ENCODE assay signal across 12 cellular contexts in genomic region chr9:137613259-137613658, GRCh38. TPM values are rescaled to one million over a fixed set of nuclear protein-coding genes. Genes with fewer than 3 reads are reported as not detected.
A peak's percentile ranks its signal among the peaks of the same experiment; 100 is the strongest.
DNase-seq lines count a peak whose midpoint lies in the region; ATAC-seq, FAIRE-seq and TF ChIP-seq lines count a peak whose summit lies in the region.
"Had no signal": no experiment of that assay in that cellular context is flagged by ENCODE, and none has a peak within 500 bp of the region (broad histone marks: within the 10 kb centered on the region; RNA-seq: fewer than 3 reads in every experiment).

No MANE protein-coding gene starts in this region.

- H3K9me3 Mint-ChIP-seq in T-helper 2 cell treated with Interferon-gamma antibody and Interleukin-4, amounts not matched to agents 5 μg/mL and 100 μg/mL, for 36 hours = no peaks in the 10 kb centered on the region
- H3K9me3 Mint-ChIP-seq: H9 had no signal

- WGBS in small intestine, 3 donors = 90 to 96% (median 94%) methylated on average over 5 of the region's 5 CpGs
- 77 to 96% methylated on average over 4 to 5 of the region's 5 CpGs for WGBS in tibial nerve, 2 donors

- H3K36me3 Mint-ChIP-seq in T-helper 2 cell treated with Interferon-gamma antibody and Interleukin-4, amounts not matched to agents 5 μg/mL and 100 μg/mL, for 36 hours (ENCODE audit: low read depth) = peaks cover 16% of the 10 kb centered on the region

- H3K27me3 ChIP-seq in SJSA1 (replicated peaks) = no peaks in the 10 kb centered on the region
- no peaks in the 10 kb centered on the region for H3K27me3 ChIP-seq in foreskin keratinocyte
- no peaks in the 10 kb centered on the region for H3K27me3 ChIP-seq in small intestine (ENCODE audit: control insufficient read depth in 2 of 2, insufficient read depth in 2 of 2, low read length in 2 of 2)
- H3K27me3 ChIP-seq in tibial nerve = no peaks in the 10 kb centered on the region

- ATAC-seq in foreskin keratinocyte (no peak), HG03139 (IDR thresholded peaks at IDR 0.05; ENCODE audit: unreplicated experiment) (no peak)

- no peaks in the 10 kb centered on the region for H3K27me3 Mint-ChIP-seq in T-helper 2 cell treated with Interferon-gamma antibody and Interleukin-4, amounts not matched to agents 5 μg/mL and 100 μg/mL, for 36 hours (ENCODE audit: low read depth)

- H3K9me3 ChIP-seq in SJSA1 (replicated peaks) (no peaks in the 10 kb centered on the region), small intestine (ENCODE audit: control insufficient read depth, low read depth) (no peaks in the 10 kb centered on the region), tibial nerve (no peaks in the 10 kb centered on the region)

- H3K4me3 ChIP-seq in SJSA1 (no peak overlapping the region), small intestine (ENCODE audit: low read depth in 1 of 2, low read length in 2 of 2) (no peak overlapping the region), tibial nerve (no peak overlapping the region)

- H3K36me3 ChIP-seq in SJSA1 = peaks cover 47% of the 10 kb centered on the region
- H3K36me3 ChIP-seq in small intestine (ENCODE audit: control insufficient read depth in 2 of 2, insufficient read depth in 2 of 2, low read length in 2 of 2) = peaks cover 6% of the 10 kb centered on the region in 2 donors
- H3K36me3 ChIP-seq in tibial nerve = peaks cover 0 to 41% (median 12%) of the 10 kb centered on the region in 3 donors

- FAIRE-seq in GM12891 (lab: Jason Lieb, UNC) (no peak), small intestine (lab: Jason Lieb, UNC) (no peak)

- H3K4me1 ChIP-seq in SJSA1 (replicated peaks) (peaks cover 31% of the 10 kb centered on the region), foreskin keratinocyte (peaks cover 16% of the 10 kb centered on the region), small intestine (ENCODE audit: control insufficient read depth in 2 of 2, insufficient read depth in 1 of 2, low read depth in 1 of 2, low read length in 1 of 2) (peaks cover 0 to 4% of the 10 kb centered on the region in 2 donors), tibial nerve (peaks cover 0 to 53% (median 21%) of the 10 kb centered on the region in 4 donors)

- H3K4me3 Mint-ChIP-seq in T-helper 2 cell treated with Interferon-gamma antibody and Interleukin-4, amounts not matched to agents 5 μg/mL and 100 μg/mL, for 36 hours = no peak overlapping the region
- H3K4me3 Mint-ChIP-seq: H9 had no signal

- no peak overlapping the region for H3K27ac Mint-ChIP-seq in T-helper 2 cell treated with Interferon-gamma antibody and Interleukin-4, amounts not matched to agents 5 μg/mL and 100 μg/mL, for 36 hours

- peaks cover 13% of the 10 kb centered on the region for H3K4me1 Mint-ChIP-seq in T-helper 2 cell treated with Interferon-gamma antibody and Interleukin-4, amounts not matched to agents 5 μg/mL and 100 μg/mL, for 36 hours (ENCODE audit: low read depth)

- peak overlapping the region; percentile 72 for H3K27ac ChIP-seq in SJSA1
- H3K27ac ChIP-seq in foreskin keratinocyte = peak overlapping the region; percentile 94
- H3K27ac ChIP-seq in small intestine (ENCODE audit: low read depth in 1 of 2, low read length in 1 of 2) = peak overlapping the region; percentile 92 to 96
- peak overlapping the region in 2 of 4 donors; percentile 46 to 70 for H3K27ac ChIP-seq in tibial nerve

- no peak for DNase-seq in GM12891 (ENCODE audit: insufficient read length, low spot score)
- no peak for DNase-seq in SJSA1 (ENCODE audit: low read depth in 1 of 2, low spot score in 2 of 2)
- DNase-seq in foreskin keratinocyte = no peak
- no peak for DNase-seq in small intestine
- DNase-seq in NCI-H510A treated with DMSO at 0.1 percent for 48 hours (lab: John Stamatoyannopoulos, UW) = no peak
- no peak for DNase-seq in T-helper 2 cell treated with Interferon-gamma antibody and Interleukin-4, amounts not matched to agents 5 μg/mL and 100 μg/mL, for 36 hours (ENCODE audit: low spot score)
- DNase-seq in tibial nerve (ENCODE audit: low spot score in 2 of 2) = no peak
- DNase-seq: C1 segment of cervical spinal cord; H9; NCI-H226; stimulated activated CD4-positive, alpha-beta T cell treated with anti-CD3 and anti-CD28 coated beads, Interleukin-2, amount 100 ng/mL, for 24 hours had no signal

- TF ChIP-seq CTCF in foreskin keratinocyte (conservative IDR thresholded peaks at IDR 0.05) = no peak
- no peak for TF ChIP-seq CTCF in tibial nerve (IDR thresholded peaks at IDR 0.05)

- TF ChIP-seq POLR2A in GM12891 (IDR thresholded peaks at IDR 0.05; ENCODE audit: low read depth, low read length) = no peak
- TF ChIP-seq POLR2A in tibial nerve (IDR thresholded peaks at IDR 0.05) = no peak

- TF ChIP-seq EP300 in tibial nerve (IDR thresholded peaks at IDR 0.05) = no peak

TF ChIP-seq in GM12891, 5 proteins besides CTCF, POLR2A, EP300 and RAD21:
- TF ChIP-seq SPI1 (IDR thresholded peaks at IDR 0.05; ENCODE audit: low read depth, low read length) (no peak), TAF1 (IDR thresholded peaks at IDR 0.05; ENCODE audit: low read depth, low read length) (no peak), PAX5 (IDR thresholded peaks at IDR 0.05; ENCODE audit: insufficient read depth, low read length, severe bottlenecking) (no peak), POU2F2 (IDR thresholded peaks at IDR 0.05; ENCODE audit: low read depth, low read length) (no peak), POLR2AphosphoS5 (IDR thresholded peaks at IDR 0.05; ENCODE audit: low read depth, low read length) (0 out of 2 replicates have a peak, but pooled peaks have one; percentile 33)

RNA-seq across cellular contexts. Expression of gene EHMT1, which starts 5.5 kb away (rescaled TPM):
- 37.8 TPM for polyA plus RNA-seq in GM12891 (2012; ENCODE audit: low read depth, missing spikeins)
- total RNA-seq in SJSA1 (2014; rRNA removed; shearing (Covaris generic)) = 12.9 and 32.0 TPM in 2 replicates
- 38.1 and 45.3 TPM in 2 replicates for total RNA-seq in foreskin keratinocyte
- 20.2 and 22.8 TPM in 2 replicates for polyA plus RNA-seq in foreskin keratinocyte
- 10 to 100 TPM; 37.0 to 53.9 (median 41.1) TPM for polyA plus RNA-seq in small intestine
- 100 to 1,000 TPM in 3 of 4 donors, 10 to 100 TPM in 1; 96.4 to 136 (median 118) TPM for total RNA-seq in tibial nerve

RNA-seq across cellular contexts. Expression of gene ARRDC1, which starts 7.8 kb away (rescaled TPM):
- polyA plus RNA-seq in GM12891 (2012; ENCODE audit: low read depth, missing spikeins) = 15.7 TPM
- total RNA-seq in SJSA1 (2014; rRNA removed; shearing (Covaris generic)) = 8.0 and 10.4 TPM in 2 replicates
- total RNA-seq in foreskin keratinocyte = 72.3 and 81.9 TPM in 2 replicates
- 103 and 119 TPM in 2 replicates for polyA plus RNA-seq in foreskin keratinocyte
- 100 to 1,000 TPM in 2 of 3 donors, 10 to 100 TPM in 1; 68.1 to 236 (median 179) TPM for polyA plus RNA-seq in small intestine
- 10 to 100 TPM; 26.4 to 83.1 (median 50.1) TPM for total RNA-seq in tibial nerve

RNA-seq across cellular contexts. Expression of gene ZMYND19, which starts 22.9 kb away (rescaled TPM):
- 20.4 TPM for polyA plus RNA-seq in GM12891 (2012; ENCODE audit: low read depth, missing spikeins)
- 20.9 and 32.4 TPM in 2 replicates for total RNA-seq in SJSA1 (2014; rRNA removed; shearing (Covaris generic))
- 41.8 and 56.1 TPM in 2 replicates for total RNA-seq in foreskin keratinocyte
- 51.4 and 64.6 TPM in 2 replicates for polyA plus RNA-seq in foreskin keratinocyte
- polyA plus RNA-seq in small intestine = 10 to 100 TPM; 14.1 to 17.7 (median 16.4) TPM
- total RNA-seq in tibial nerve = 10 to 100 TPM; 13.8 to 17.4 (median 15.8) TPM

RNA-seq across cellular contexts. Expression of gene DPH7, which starts 34.5 kb away (rescaled TPM):
- 16.5 TPM for polyA plus RNA-seq in GM12891 (2012; ENCODE audit: low read depth, missing spikeins)
- 11.3 and 18.7 TPM in 2 replicates for total RNA-seq in SJSA1 (2014; rRNA removed; shearing (Covaris generic))
- 29.6 and 30.2 TPM in 2 replicates for total RNA-seq in foreskin keratinocyte
- 27.2 and 28.9 TPM in 2 replicates for polyA plus RNA-seq in foreskin keratinocyte
- polyA plus RNA-seq in small intestine = 10 to 100 TPM; 22.5 to 36.7 (median 32.2) TPM
- 10 to 100 TPM; 40.8 to 61.5 (median 42.4) TPM for total RNA-seq in tibial nerve
